ENCODE assay signal across 27 cellular contexts in genomic region chr3:69941439-69942176, GRCh38. TPM values are rescaled to one million over a fixed set of nuclear protein-coding genes. Genes with fewer than 3 reads are reported as not detected.
DNase-seq lines count a peak whose midpoint lies in the region; ATAC-seq lines count a peak whose summit lies in the region.
"Had no signal": no experiment of that assay in that cellular context is flagged by ENCODE, and none has a peak within 500 bp of the region (broad histone marks: within the 10 kb centered on the region; RNA-seq: fewer than 3 reads in every experiment).

No MANE protein-coding gene starts in this region.

- no peak overlapping the region for H3K27ac Mint-ChIP-seq in activated T-cell treated with anti-CD3 and anti-CD28 coated beads, Interleukin-2, amount 50 U/mL, for 72 hours
- H3K27ac Mint-ChIP-seq: H9 had no signal

- H3K9me3 ChIP-seq in SJSA1 (replicated peaks) = no peaks in the 10 kb centered on the region
- H3K9me3 ChIP-seq: adrenal gland, gastroesophageal sphincter, left lung, sigmoid colon, testis had no signal

- DNase-seq in SIG-M5 treated with dmso at 0.1 percent for 504 hours (lab: John Stamatoyannopoulos, UW; ENCODE audit: unreplicated experiment) (peak; percentile 0), SIG-M5 (lab: John Stamatoyannopoulos, UW) (no peak), SJSA1 (ENCODE audit: low read depth in 1 of 2, low spot score in 2 of 2) (peak in 1 of 2 experiments; percentile 55), fibroblast of peridontal ligament (ENCODE audit: extremely low read depth) (peak; percentile 20), NCI-H2029 treated with DMSO at 0.1 percent for 48 hours (lab: John Stamatoyannopoulos, UW) (no peak)
- no peak for DNase-seq in stimulated activated CD4-positive, alpha-beta T cell treated with anti-CD3 and anti-CD28 coated beads, Interleukin-4, amount 100 ng/mL, for 24 hours
- DNase-seq in activated T-cell treated with anti-CD3 and anti-CD28 coated beads, Interleukin-2, amount 50 U/mL, for 72 hours = no peak
- DNase-seq: 8988T; activated CD4-positive, CD25-positive, alpha-beta regulatory T cell; activated naive CD4-positive, alpha-beta T cell treated with Interleukin-2 at 50 U/mL for 16 hours; adrenal gland; effector CD4-positive, alpha-beta T cell; GDM1; H9; hippocampal formation; left lung; MV-4-11; PC-3; Right ventricle myocardium superior; sigmoid colon; stimulated activated naive CD4-positive, alpha-beta T cell treated with Interleukin-2 at 50 U/mL for 16 hours; SW 1271; T1000; testis had no signal

- peaks cover 15% of the 10 kb centered on the region for H3K4me1 ChIP-seq in SJSA1 (replicated peaks)
- H3K4me1 ChIP-seq: adrenal gland, gastroesophageal sphincter, left lung, sigmoid colon had no signal

- no peaks in the 10 kb centered on the region for H3K27me3 ChIP-seq in SJSA1 (replicated peaks)
- H3K27me3 ChIP-seq: adrenal gland, gastroesophageal sphincter, left lung, sigmoid colon, testis had no signal

- ATAC-seq in activated T-cell treated with anti-CD3 and anti-CD28 coated beads, Interleukin-2, amount 50 U/mL, for 72 hours (replicated peaks in 1 of 2) = no peak
- no peak for ATAC-seq in GM21529 (IDR thresholded peaks at IDR 0.05; ENCODE audit: unreplicated experiment)
- ATAC-seq: gastroesophageal sphincter, left lung, PC-3 had no signal

- H3K36me3 ChIP-seq in SJSA1 = peaks cover 7% of the 10 kb centered on the region
- H3K36me3 ChIP-seq: adrenal gland, left lung had no signal

- no peaks in the 10 kb centered on the region for H3K4me1 Mint-ChIP-seq in activated T-cell treated with anti-CD3 and anti-CD28 coated beads, Interleukin-2, amount 50 U/mL, for 72 hours (ENCODE audit: low read depth)

- no peaks in the 10 kb centered on the region for H3K9me3 Mint-ChIP-seq in activated T-cell treated with anti-CD3 and anti-CD28 coated beads, Interleukin-2, amount 50 U/mL, for 72 hours
- H3K9me3 Mint-ChIP-seq: H9 had no signal

- H3K27ac ChIP-seq in SJSA1 = peak overlapping the region; percentile 43
- H3K27ac ChIP-seq: adrenal gland, gastroesophageal sphincter, KMS-11, left lung, sigmoid colon, testis had no signal

- no peak overlapping the region for H3K4me3 Mint-ChIP-seq in activated T-cell treated with anti-CD3 and anti-CD28 coated beads, Interleukin-2, amount 50 U/mL, for 72 hours
- H3K4me3 Mint-ChIP-seq: H9 had no signal

- no peak overlapping the region for H3K4me3 ChIP-seq in SJSA1
- H3K4me3 ChIP-seq: adrenal gland, gastroesophageal sphincter, left lung, sigmoid colon, testis had no signal

- H3K36me3 Mint-ChIP-seq in activated T-cell treated with anti-CD3 and anti-CD28 coated beads, Interleukin-2, amount 50 U/mL, for 72 hours (ENCODE audit: insufficient read depth in 2 of 2) = no peaks in the 10 kb centered on the region

- H3K27me3 Mint-ChIP-seq in activated T-cell treated with anti-CD3 and anti-CD28 coated beads, Interleukin-2, amount 50 U/mL, for 72 hours (ENCODE audit: low read depth) = no peaks in the 10 kb centered on the region

RNA-seq across cellular contexts. Expression of gene SAMMSON, which starts 57.9 kb away (rescaled TPM):
- not detected in 2 replicates for total RNA-seq in SJSA1 (2014; rRNA removed; shearing (Covaris generic))
- not detected for total RNA-seq in activated T-cell treated with anti-CD3 and anti-CD28 coated beads, Interleukin-2, amount 50 U/mL, for 72 hours
- total RNA-seq: adrenal gland, H9, left lung, PC-3, Right ventricle myocardium superior had no signal

Comparison
In these comparisons a context has a peak if more than half of its experiments do, and no peak if none do; other contexts are left out.
1. DNase-seq: peak in SIG-M5 treated with dmso at 0.1 percent for 504 hours (single experiment) and fibroblast of peridontal ligament (single experiment); none in SIG-M5 (single experiment), stimulated activated CD4-positive, alpha-beta T cell treated with anti-CD3 and anti-CD28 coated beads, Interleukin-4, amount 100 ng/mL, for 24 hours (single experiment), activated T-cell treated with anti-CD3 and anti-CD28 coated beads, Interleukin-2, amount 50 U/mL, for 72 hours (0 of 2) and NCI-H2029 treated with DMSO at 0.1 percent for 48 hours (single experiment).